ENCODE assay signal across 14 cellular contexts in the genomic region with DNA sequence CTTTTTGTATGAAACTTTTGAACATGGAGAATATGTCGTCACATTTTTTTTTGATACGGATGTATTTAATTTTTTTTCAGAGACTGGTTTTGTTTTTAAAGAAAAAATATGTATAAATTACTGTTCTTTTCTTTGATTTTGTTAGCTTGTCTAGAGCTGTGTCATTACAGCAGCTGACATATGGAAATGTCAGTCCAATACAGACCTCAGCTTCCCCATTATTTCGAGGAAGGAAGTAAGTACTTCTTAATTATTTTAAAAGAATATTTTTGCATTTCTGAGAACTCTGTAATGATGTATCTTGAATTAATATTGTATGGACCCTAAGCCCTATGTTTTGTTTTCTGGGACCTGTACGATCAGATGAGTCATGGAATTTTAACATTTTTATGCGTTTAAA.
"Had no signal": no experiment of that assay in that cellular context is flagged by ENCODE, and none has a peak within 500 bp of the region (broad histone marks: within the 10 kb centered on the region; RNA-seq: fewer than 3 reads in every experiment).

No MANE protein-coding gene starts in this region.

- H3K27ac ChIP-seq: right atrium auricular region, skin epidermis had no signal

- H3K27ac Mint-ChIP-seq: activated naive CD4-positive, alpha-beta T cell treated with anti-CD3 and anti-CD28 coated beads, Interleukin-2, amount 50 U/mL, for 24 hours had no signal

- H3K4me3 ChIP-seq: right atrium auricular region, skin epidermis had no signal

- H3K4me3 Mint-ChIP-seq: activated naive CD4-positive, alpha-beta T cell treated with anti-CD3 and anti-CD28 coated beads, Interleukin-2, amount 50 U/mL, for 24 hours had no signal

- H3K27me3 Mint-ChIP-seq: activated naive CD4-positive, alpha-beta T cell treated with anti-CD3 and anti-CD28 coated beads, Interleukin-2, amount 50 U/mL, for 24 hours had no signal

- ATAC-seq: esophagus mucosa, left lobe of liver had no signal

- DNase-seq: activated effector memory CD4-positive, alpha-beta T cell treated with anti-CD3 and anti-CD28 coated beads, Interleukin-2, amount 50 U/mL, for 16 hours; amniotic stem cell; islet precursor cell; posterior cingulate gyrus; stimulated activated CD4-positive, alpha-beta T cell treated with anti-CD3 and anti-CD28 coated beads, Interleukin-4, amount 100 ng/mL, for 4 hours; stimulated activated CD8-positive, alpha-beta memory T cell treated with anti-CD3 and anti-CD28 coated beads, Interleukin-4, amount 100 ng/mL, for 48 hours; stimulated activated naive CD4-positive, alpha-beta T cell treated with Interleukin-2 at 50 U/mL for 16 hours; substantia nigra; trophoblast cell had no signal

- H3K27me3 ChIP-seq: right atrium auricular region had no signal
